ENCODE assay signal across 1 cellular context in the genomic region with DNA sequence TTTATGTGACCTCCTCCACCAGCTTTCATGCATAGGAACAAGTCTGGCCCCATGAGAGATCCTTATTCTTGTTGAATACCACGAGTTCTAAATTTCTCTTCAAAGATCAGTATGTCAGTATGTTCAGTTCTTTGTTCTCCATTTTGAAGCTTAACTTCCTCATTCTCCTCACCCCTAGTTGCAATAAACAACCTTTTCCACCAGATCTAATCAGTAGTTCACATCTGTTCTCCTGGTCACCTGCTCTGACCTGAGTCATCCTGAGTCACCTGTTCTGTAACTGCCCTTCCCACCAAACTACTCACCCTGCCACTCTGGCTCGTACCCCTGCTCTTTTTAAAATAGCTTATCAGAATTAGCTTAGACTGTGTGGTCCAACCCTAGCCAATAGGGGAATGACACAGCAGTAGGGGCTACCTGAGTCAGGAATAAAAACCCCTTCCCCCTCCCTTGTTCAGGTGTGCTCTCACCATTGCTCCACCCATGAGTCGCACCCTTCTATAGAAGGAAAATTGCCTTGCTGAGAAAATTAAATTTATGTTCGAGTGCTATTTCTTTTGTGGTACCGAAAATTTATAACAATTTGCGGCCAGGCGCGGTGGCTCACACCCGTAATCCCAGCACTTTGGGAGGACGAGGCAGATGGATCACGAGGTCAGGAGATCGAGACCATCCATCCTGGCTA.
TF ChIP-seq lines count a peak whose summit lies in the region.

No MANE protein-coding gene starts in this region.

TF ChIP-seq in H1, 55 proteins besides CTCF, POLR2A, EP300 and RAD21:
- no peak for TF ChIP-seq CBX5 (IDR thresholded peaks at IDR 0.05; ENCODE audit: low read depth, low read length)
- no peak for TF ChIP-seq CBX8 (IDR thresholded peaks at IDR 0.05; ENCODE audit: borderline replicate concordance, low read depth, low read length)
- TF ChIP-seq RXRA (IDR thresholded peaks at IDR 0.05; ENCODE audit: insufficient read depth, low read depth, low read length) = no peak
- TF ChIP-seq BRCA1 (IDR thresholded peaks at IDR 0.05; ENCODE audit: low read depth, low read length) = no peak
- no peak for TF ChIP-seq MAFK (IDR thresholded peaks at IDR 0.05; ENCODE audit: low read depth, low read length)
- TF ChIP-seq JUN (IDR thresholded peaks at IDR 0.05; ENCODE audit: low read depth, low read length) = no peak
- TF ChIP-seq SIN3A (conservative IDR thresholded peaks at IDR 0.05 in 1 of 2, IDR thresholded peaks at IDR 0.05 in 1 of 2; ENCODE audit: low read depth in 1 of 2, low read length in 2 of 2) = no peak
- no peak for TF ChIP-seq KDM1A (IDR thresholded peaks at IDR 0.05; ENCODE audit: borderline replicate concordance, low read length)
- TF ChIP-seq RBBP5 (IDR thresholded peaks at IDR 0.05; ENCODE audit: borderline replicate concordance, low read depth, low read length) = no peak
- TF ChIP-seq CREB1 (IDR thresholded peaks at IDR 0.05) = no peak
- no peak for TF ChIP-seq ASH2L (IDR thresholded peaks at IDR 0.05; ENCODE audit: low read length)
- TF ChIP-seq, protein P1, sequence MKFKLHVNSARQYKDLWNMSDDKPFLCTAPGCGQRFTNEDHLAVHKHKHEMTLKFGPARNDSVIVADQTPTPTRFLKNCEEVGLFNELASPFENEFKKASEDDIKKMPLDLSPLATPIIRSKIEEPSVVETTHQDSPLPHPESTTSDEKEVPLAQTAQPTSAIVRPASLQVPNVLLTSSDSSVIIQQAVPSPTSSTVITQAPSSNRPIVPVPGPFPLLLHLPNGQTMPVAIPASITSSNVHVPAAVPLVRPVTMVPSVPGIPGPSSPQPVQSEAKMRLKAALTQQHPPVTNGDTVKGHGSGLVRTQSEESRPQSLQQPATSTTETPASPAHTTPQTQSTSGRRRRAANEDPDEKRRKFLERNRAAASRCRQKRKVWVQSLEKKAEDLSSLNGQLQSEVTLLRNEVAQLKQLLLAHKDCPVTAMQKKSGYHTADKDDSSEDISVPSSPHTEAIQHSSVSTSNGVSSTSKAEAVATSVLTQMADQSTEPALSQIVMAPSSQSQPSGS (IDR thresholded peaks at IDR 0.05; ENCODE audit: low read length) = no peak
